In genomic region chr9:34990908-34991832, GRCh38 we compare ENCODE assay signal across 2 cellular contexts.
TF ChIP-seq lines count a peak whose summit lies in the region.

No MANE protein-coding gene starts in this region.

TF ChIP-seq in SK-N-SH, 30 proteins besides CTCF, POLR2A, EP300 and RAD21 (continued from another document):
- TF ChIP-seq REST (IDR thresholded peaks at IDR 0.05; ENCODE audit: low read depth, low read length) (no peak), NRF1 (IDR thresholded peaks at IDR 0.05; ENCODE audit: low read depth, low read length) (no peak), RCOR1 (IDR thresholded peaks at IDR 0.05; ENCODE audit: low read length) (no peak), GABPA (IDR thresholded peaks at IDR 0.05; ENCODE audit: low read depth) (no peak), TAF1 (IDR thresholded peaks at IDR 0.05; ENCODE audit: borderline replicate concordance, low read depth, low read length) (no peak)
- TF ChIP-seq, protein P1, sequence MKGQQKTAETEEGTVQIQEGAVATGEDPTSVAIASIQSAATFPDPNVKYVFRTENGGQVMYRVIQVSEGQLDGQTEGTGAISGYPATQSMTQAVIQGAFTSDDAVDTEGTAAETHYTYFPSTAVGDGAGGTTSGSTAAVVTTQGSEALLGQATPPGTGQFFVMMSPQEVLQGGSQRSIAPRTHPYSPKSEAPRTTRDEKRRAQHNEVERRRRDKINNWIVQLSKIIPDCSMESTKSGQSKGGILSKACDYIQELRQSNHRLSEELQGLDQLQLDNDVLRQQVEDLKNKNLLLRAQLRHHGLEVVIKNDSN (IDR thresholded peaks at IDR 0.05; ENCODE audit: borderline replicate concordance, low read depth) = no peak

TF ChIP-seq in SK-N-SH treated with all-trans-retinoic acid at 6 μM for 48 hours, 23 proteins besides CTCF, POLR2A, EP300 and RAD21 (continued from another document):
- TF ChIP-seq CSRNP3 (CRISPR knock-in tag; IDR thresholded peaks at IDR 0.05) (no peak), ZFP30 (CRISPR knock-in tag; IDR thresholded peaks at IDR 0.05) (no peak), TCF4 (CRISPR knock-in tag; IDR thresholded peaks at IDR 0.05; ENCODE audit: borderline replicate concordance) (no peak), ARNTL (CRISPR knock-in tag; IDR thresholded peaks at IDR 0.05; ENCODE audit: borderline replicate concordance, low read depth) (no peak)
TF ChIP-seq in SK-N-SH treated with all-trans-retinoic acid at 6 μM for 48 hours: peak in this region for 0.
